Comparison of ENCODE assay signal across 9 cellular contexts in the genomic region with DNA sequence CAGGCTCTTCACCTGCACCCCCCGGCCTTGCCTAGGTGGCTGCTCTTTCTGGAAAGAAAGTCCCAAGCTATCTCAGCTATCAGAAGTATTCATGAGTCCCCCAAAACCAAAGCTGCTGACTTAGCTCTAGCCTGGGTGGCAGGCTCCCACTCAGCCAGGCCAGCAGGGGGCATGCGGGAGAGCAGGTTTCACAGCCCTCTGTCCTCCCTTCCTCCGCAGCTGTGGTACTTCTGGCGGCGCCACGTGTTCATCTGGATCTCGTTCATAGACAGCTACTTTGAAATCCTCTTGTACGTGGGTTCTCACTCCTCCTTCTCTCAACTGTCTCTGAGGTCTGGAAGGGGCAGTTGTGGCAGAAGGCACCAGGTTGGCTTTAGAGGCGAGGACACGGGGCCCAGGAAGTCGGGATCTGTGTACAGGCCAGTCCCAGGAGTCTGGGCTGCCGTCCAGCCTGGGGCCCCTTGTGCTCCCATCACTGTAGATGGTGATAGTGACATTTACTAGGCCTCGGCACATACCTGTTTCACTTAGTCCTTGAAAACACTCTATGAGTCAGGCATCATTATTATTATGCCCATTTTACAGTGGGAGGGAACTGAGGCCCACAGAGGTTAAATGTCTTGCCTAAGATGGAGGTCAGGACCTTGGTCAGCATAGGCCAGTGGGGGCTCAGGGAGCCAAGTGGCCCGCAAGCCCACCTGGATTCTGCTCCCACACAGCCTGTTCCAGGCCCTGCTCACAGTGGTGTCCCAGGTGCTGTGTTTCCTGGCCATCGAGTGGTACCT. TPM values are rescaled to one million over a fixed set of nuclear protein-coding genes. Genes with fewer than 3 reads are reported as not detected.
DNase-seq lines count a peak whose midpoint lies in the region; ATAC-seq and TF ChIP-seq lines count a peak whose summit lies in the region.
"Had no signal": no experiment of that assay in that cellular context is flagged by ENCODE, and none has a peak within 500 bp of the region (broad histone marks: within the 10 kb centered on the region; RNA-seq: fewer than 3 reads in every experiment).

No MANE protein-coding gene starts in this region.

- peaks cover 6% of the 10 kb centered on the region; the same call in 1 of the 2 replicates for H3K9me1 ChIP-seq in IMR-90 (ENCODE audit: insufficient read depth, low read length)

- H2AFZ ChIP-seq in IMR-90 (replicated peaks; ENCODE audit: low read length, poor library complexity) (peak overlapping the region; percentile 90), osteoblast (ENCODE audit: low read length) (no peak overlapping the region)

- H3K4me3 ChIP-seq in Caco-2 (ENCODE audit: low read depth, low read length) (no peak overlapping the region), IMR-90 (ENCODE audit: insufficient read depth, low read depth, low read length) (no peak overlapping the region), osteoblast (ENCODE audit: insufficient read depth, low read length) (no peak overlapping the region)

- dilution Hi-C loops in IMR-90 (cut with HindIII; ENCODE audit: low sequenced_read_pairs, unreplicated experiment) = no loop called here

- peak overlapping the region; percentile 91; the same call in 2 of the 3 replicates for H2BK15ac ChIP-seq in IMR-90 (ENCODE audit: low read depth, low read length)

- H3K4me2 ChIP-seq in IMR-90 (ENCODE audit: low read depth, low read length) (no peak overlapping the region), osteoblast (ENCODE audit: insufficient read depth, low read length) (no peak overlapping the region)

- CTCF ChIA-PET in Caco-2 (lab: Charles Lee) (interaction anchor here (0.6 to 2.2 kb wide), 12 partner anchors 8 to 161 kb away, joined by 3 to 25 read pairs (median 4); partner anchors contain the start of gene TRPV2), IMR-90 (lab: Yijun Ruan, JAX) (interaction anchor here (1.8 to 2.1 kb wide), 2 partner anchors 9 to 10 kb away, joined by 4 to 5 read pairs; no protein-coding TSS in a partner anchor)
- CTCF ChIA-PET in activated CD4-positive, alpha-beta T cell treated with anti-CD3 and anti-CD28 coated beads for 36 hours (lab: Charles Lee) = interaction anchor here (0.6 to 2.5 kb wide), 13 partner anchors 9 to 740 kb away, joined by 3 to 8 read pairs (median 4); no protein-coding TSS in a partner anchor

- no peaks in the 10 kb centered on the region for H3K9me3 ChIP-seq in Caco-2
- H3K9me3 ChIP-seq in IMR-90 (ENCODE audit: control insufficient read depth, insufficient read depth, low read length) = no peaks in the 10 kb centered on the region
- H3K9me3 ChIP-seq in osteoblast (ENCODE audit: low read depth, low read length) = no peaks in the 10 kb centered on the region

- peak overlapping the region; percentile 91 for H3K4ac ChIP-seq in IMR-90 (ENCODE audit: low read depth, low read length)

- no peak overlapping the region for H3K9ac ChIP-seq in IMR-90 (ENCODE audit: low read depth, low read length)

- H4K20me1 ChIP-seq in IMR-90 (ENCODE audit: insufficient read depth, low read length) (no peaks in the 10 kb centered on the region; the same call in 1 of the 2 replicates), osteoblast (ENCODE audit: insufficient read depth, low read length) (no peaks in the 10 kb centered on the region)

- H3K4me1 Mint-ChIP-seq in Caco-2 (ENCODE audit: low read depth, unreplicated experiment) = no peaks in the 10 kb centered on the region
- H3K4me1 Mint-ChIP-seq in activated CD4-positive, alpha-beta T cell treated with anti-CD3 and anti-CD28 coated beads for 36 hours = peaks cover 2% of the 10 kb centered on the region

- in situ Hi-C loops in IMR-90 (cut with MboI; ENCODE audit: low sequenced_read_pairs) = no loop called here

- H4K5ac ChIP-seq in IMR-90 (ENCODE audit: low read depth, low read length) = peak overlapping the region; percentile 78

- peak; percentile 55 for TF ChIP-seq RAD21 in IMR-90 (IDR thresholded peaks at IDR 0.05; ENCODE audit: low read length)

- H3K79me2 ChIP-seq in osteoblast (ENCODE audit: insufficient read depth, low read length) = peaks cover 3% of the 10 kb centered on the region

- H3K36me3 ChIP-seq in Caco-2 (ENCODE audit: control insufficient read depth, insufficient read depth, low read length) = no peaks in the 10 kb centered on the region
- H3K36me3 ChIP-seq in IMR-90 (ENCODE audit: control insufficient read depth, insufficient read depth, low read length) = peaks cover 12% of the 10 kb centered on the region; the same call in 1 of the 2 replicates
- peaks cover 57% of the 10 kb centered on the region for H3K36me3 ChIP-seq in osteoblast (ENCODE audit: insufficient read depth, low read length)

- TF ChIP-seq CTCF in Caco-2 (IDR thresholded peaks at IDR 0.05; ENCODE audit: insufficient read depth in 1 of 2, low read depth in 1 of 2, low read length in 1 of 2, severe bottlenecking in 1 of 2, unreplicated experiment in 1 of 2) (peak; percentile 74 to 84), IMR-90 (conservative IDR thresholded peaks at IDR 0.05; ENCODE audit: low read depth, low read length) (peak; percentile 63), osteoblast (IDR thresholded peaks at IDR 0.05; ENCODE audit: extremely low read depth, low read depth, low read length) (peak; percentile 67)

- H4K8ac ChIP-seq in IMR-90 (ENCODE audit: low read depth in 2 of 2, low read length in 2 of 2) = peak overlapping the region; percentile 27 to 97

- H3K4me1 ChIP-seq in Caco-2 (no peaks in the 10 kb centered on the region), IMR-90 (ENCODE audit: control insufficient read depth, insufficient read depth, low read length) (peaks cover 6% of the 10 kb centered on the region), osteoblast (ENCODE audit: insufficient read depth, low read length) (no peaks in the 10 kb centered on the region)

- ATAC-seq in IMR-90 (ENCODE audit: low read depth) = peak; percentile 89
- ATAC-seq in activated CD4-positive, alpha-beta T cell treated with anti-CD3 and anti-CD28 coated beads for 36 hours = peak; percentile 93
- ATAC-seq in GM18870 (IDR thresholded peaks at IDR 0.05; ENCODE audit: unreplicated experiment) = no peak

- peaks cover 0 to 24% of the 10 kb centered on the region in 2 experiments; a peak in 2 of 4 replicates for H3K79me1 ChIP-seq in IMR-90 (ENCODE audit: low read depth in 1 of 2, low read length in 2 of 2)

- no peak overlapping the region for H3K56ac ChIP-seq in IMR-90 (ENCODE audit: extremely low read depth, insufficient read depth, low read length)

- H3K4me3 Mint-ChIP-seq in Caco-2 (ENCODE audit: unreplicated experiment) = no peak overlapping the region
- H3K4me3 Mint-ChIP-seq in activated CD4-positive, alpha-beta T cell treated with anti-CD3 and anti-CD28 coated beads for 36 hours = no peak overlapping the region
- H3K4me3 Mint-ChIP-seq: IgD-negative memory B cell had no signal

- peak overlapping the region; percentile 79 for H2AK9ac ChIP-seq in IMR-90 (replicated peaks; ENCODE audit: low read depth, low read length, poor library complexity)

- TF ChIP-seq POLR2A in IMR-90 (IDR thresholded peaks at IDR 0.05; ENCODE audit: low read depth, low read length) = no peak

- no peaks in the 10 kb centered on the region for H3K9me3 Mint-ChIP-seq in Caco-2 (ENCODE audit: unreplicated experiment)
- no peaks in the 10 kb centered on the region for H3K9me3 Mint-ChIP-seq in activated CD4-positive, alpha-beta T cell treated with anti-CD3 and anti-CD28 coated beads for 36 hours (ENCODE audit: low read depth)
- H3K9me3 Mint-ChIP-seq: IgD-negative memory B cell had no signal

- 0 out of 2 replicates have a peak overlapping the region, but pooled peaks have one; percentile 50 for H3K18ac ChIP-seq in IMR-90 (ENCODE audit: low read depth, low read length)

- POLR2A ChIA-PET in Caco-2 (lab: Charles Lee) (interaction anchor here (0.6 to 2.1 kb wide), 2 partner anchors 10 to 15 kb away, joined by 4 to 13 read pairs; no protein-coding TSS in a partner anchor), IMR-90 (lab: Charles Lee; ENCODE audit: unreplicated experiment) (interaction anchor here (1.0 kb wide), 1 partner anchor 10 kb away, joined by 3 read pairs; no protein-coding TSS in a partner anchor)
- POLR2A ChIA-PET in activated CD4-positive, alpha-beta T cell treated with anti-CD3 and anti-CD28 coated beads for 36 hours (lab: Charles Lee) = interaction anchor here (0.6 to 2.0 kb wide), 5 partner anchors 8 to 143 kb away, joined by 3 to 10 read pairs (median 4); no protein-coding TSS in a partner anchor

- H4K91ac ChIP-seq in IMR-90 (ENCODE audit: insufficient read depth, low read depth, low read length) = peak overlapping the region; percentile 88

- no peak overlapping the region for H3K27ac Mint-ChIP-seq in Caco-2 (ENCODE audit: unreplicated experiment)
- H3K27ac Mint-ChIP-seq in activated CD4-positive, alpha-beta T cell treated with anti-CD3 and anti-CD28 coated beads for 36 hours = no peak overlapping the region

- no peak overlapping the region; the same call in 1 of the 2 replicates for H3K14ac ChIP-seq in IMR-90 (replicated peaks; ENCODE audit: low read depth, low read length)

- H2AK5ac ChIP-seq in IMR-90 (ENCODE audit: low read depth, low read length) = peak overlapping the region; percentile 51

- H2BK20ac ChIP-seq in IMR-90 (ENCODE audit: low read depth, low read length) = peak overlapping the region; percentile 77; the same call in 1 of the 2 replicates

- H3K36me3 Mint-ChIP-seq in Caco-2 (ENCODE audit: insufficient read depth, unreplicated experiment) = no peaks in the 10 kb centered on the region
- peaks cover 13% of the 10 kb centered on the region for H3K36me3 Mint-ChIP-seq in activated CD4-positive, alpha-beta T cell treated with anti-CD3 and anti-CD28 coated beads for 36 hours (ENCODE audit: low read depth)

- peak overlapping the region; percentile 84 for H2BK120ac ChIP-seq in IMR-90 (ENCODE audit: low read depth, low read length)

- H2BK5ac ChIP-seq in IMR-90 (ENCODE audit: low read depth, low read length, poor library complexity, severe bottlenecking) = peak overlapping the region; percentile 20

- peak in 1 of 2 experiments; percentile 73 for DNase-seq in Caco-2
- peak; percentile 59 for DNase-seq in IMR-90
- peak; percentile 77 for DNase-seq in activated CD4-positive, alpha-beta T cell treated with anti-CD3 and anti-CD28 coated beads for 36 hours
- peak; percentile 42 for DNase-seq in fibroblast of gingiva (ENCODE audit: low read depth)
- DNase-seq in osteoblast (ENCODE audit: insufficient read length, low spot score, missing footprints) = peak; percentile 66
- DNase-seq in KG1 (lab: John Stamatoyannopoulos, UW) = no peak
- DNase-seq in cerebellar cortex (ENCODE audit: low spot score) = no peak

- 0% methylated on average over 1 of the region's 15 CpGs; no CpG with 5 or more reads in 1 of the 2 experiments for WGBS in IMR-90 (ENCODE audit: extremely low coverage in 2 of 2, insufficient read length in 1 of 2), 2 experiments

- H3K23ac ChIP-seq in IMR-90 (ENCODE audit: low read depth, low read length) = no peak overlapping the region

- peak overlapping the region; percentile 24; the same call in 1 of the 2 replicates for H3K27ac ChIP-seq in IMR-90 (ENCODE audit: insufficient read depth, low read length)
- no peak overlapping the region for H3K27ac ChIP-seq in osteoblast (ENCODE audit: low read depth, low read length)

- H3K27me3 ChIP-seq in Caco-2 (replicated peaks; ENCODE audit: control insufficient read depth, insufficient read depth, low read length) (no peaks in the 10 kb centered on the region), IMR-90 (ENCODE audit: control insufficient read depth, insufficient read depth, low read length) (no peaks in the 10 kb centered on the region), osteoblast (ENCODE audit: insufficient read depth, low read length) (no peaks in the 10 kb centered on the region)

- BruUV-seq in Caco-2 (replicated peaks; lab: Mats Ljungman, UMichigan) = no TSS peak
- BruUV-seq in IMR-90 (replicated peaks; lab: Mats Ljungman, UMichigan) = no TSS peak

- intact Hi-C loops in Caco-2 (cut with micrococcal nuclease; ENCODE audit: unreplicated experiment) (loop anchor here (1.0 kb wide), 1 partner anchor 93 kb away; no protein-coding TSS in a partner anchor), IMR-90 (cut with micrococcal nuclease) (no loop called here)
- intact Hi-C loops in activated CD4-positive, alpha-beta T cell treated with anti-CD3 and anti-CD28 coated beads for 36 hours (cut with DNase I, micrococcal nuclease) = loop anchor here in 1 of 2 experiments (1.0 kb wide), 1 partner anchor 93 kb away; no protein-coding TSS in a partner anchor

- H3K27me3 Mint-ChIP-seq in Caco-2 (ENCODE audit: insufficient read depth, unreplicated experiment) = no peaks in the 10 kb centered on the region
- no peaks in the 10 kb centered on the region for H3K27me3 Mint-ChIP-seq in activated CD4-positive, alpha-beta T cell treated with anti-CD3 and anti-CD28 coated beads for 36 hours
- H3K27me3 Mint-ChIP-seq: IgD-negative memory B cell had no signal

RNA-seq across cellular contexts. Expression of gene TRPV2, which starts 12.9 kb away (rescaled TPM):
- 0.28 and 0.41 TPM in 2 replicates for total RNA-seq in Caco-2 (2022)
- total RNA-seq in IMR-90 (2012; rRNA removed) = 27.2 and 30.8 TPM in 2 replicates
- polyA plus RNA-seq in IMR-90 (2012; rRNA removed) = 32.8 and 36.4 TPM in 2 replicates
- polyA plus RNA-seq in IMR-90 (2012; cell fraction: cytosol; rRNA removed) = 28.0 and 41.7 TPM in 2 replicates
- polyA plus RNA-seq in IMR-90 (2012; cell fraction: nucleus; rRNA removed; ENCODE audit: low replicate concordance) = 30.3 and 55.3 TPM in 2 replicates
- 10 to 100 TPM; 24.3 to 35.6 TPM for total RNA-seq in activated CD4-positive, alpha-beta T cell treated with anti-CD3 and anti-CD28 coated beads for 36 hours
- total RNA-seq in osteoblast = 62.5 and 71.3 TPM in 2 replicates

RNA-seq across cellular contexts. Expression of gene UBB, which starts 47.4 kb away (rescaled TPM):
- total RNA-seq in Caco-2 (2022) (1,900 and 1,904 TPM in 2 replicates), IMR-90 (2012; rRNA removed) (3,383 and 4,283 TPM in 2 replicates), osteoblast (1,190 and 1,199 TPM in 2 replicates)
- polyA plus RNA-seq in IMR-90 (2012; rRNA removed) = 2,561 and 3,167 TPM in 2 replicates
- 2,294 and 4,532 TPM in 2 replicates for polyA plus RNA-seq in IMR-90 (2012; cell fraction: cytosol; rRNA removed)
- 753 and 838 TPM in 2 replicates for polyA plus RNA-seq in IMR-90 (2012; cell fraction: nucleus; rRNA removed; ENCODE audit: low replicate concordance)
- total RNA-seq in activated CD4-positive, alpha-beta T cell treated with anti-CD3 and anti-CD28 coated beads for 36 hours = 1,000 to 10,000 TPM; 1,578 to 1,806 TPM

Comparison
In these comparisons a context has a peak if more than half of its experiments do, and no peak if none do; other contexts are left out.
1. DNase-seq: peak in IMR-90 (single experiment), activated CD4-positive, alpha-beta T cell treated with anti-CD3 and anti-CD28 coated beads for 36 hours (single experiment), fibroblast of gingiva (single experiment) and osteoblast (single experiment); none in KG1 (single experiment) and cerebellar cortex (single experiment).
2. RNA of gene TRPV2, which starts 12.9 kb away (total RNA-seq): 62.5 to 71.3 TPM in osteoblast, 24.3 to 35.6 TPM in activated CD4-positive, alpha-beta T cell treated with anti-CD3 and anti-CD28 coated beads for 36 hours and 27.2 to 30.8 TPM in IMR-90; 0.28 to 0.41 TPM in Caco-2; every median in the first group is over 10 times any median in the second.
3. Peak in every context shown above with its lines, with median percentiles within 50 percentile points of each other: CTCF ChIP-seq.